Comparison of ENCODE assay signal across 13 cellular contexts in the genomic region with DNA sequence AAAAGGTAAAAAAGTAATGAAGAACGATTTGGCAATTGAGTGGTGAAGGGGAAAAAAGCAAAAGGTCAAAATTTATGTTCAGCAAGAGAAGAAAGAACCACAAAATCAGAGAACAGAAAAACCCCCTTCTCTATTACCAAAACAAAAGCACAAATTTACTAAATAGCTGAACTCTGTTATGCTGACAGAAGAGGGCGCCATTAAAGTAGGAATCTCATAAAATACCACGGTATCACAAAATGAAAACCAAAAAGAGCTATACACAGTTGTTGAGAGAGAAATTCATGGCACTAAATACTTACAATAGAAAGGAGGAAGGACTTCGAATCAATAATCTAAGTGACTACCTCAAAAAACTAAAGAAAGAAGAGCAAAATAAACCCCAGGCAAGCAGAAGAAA.
DNase-seq lines count a peak whose midpoint lies in the region; ATAC-seq, FAIRE-seq and TF ChIP-seq lines count a peak whose summit lies in the region.
"Had no signal": no experiment of that assay in that cellular context is flagged by ENCODE, and none has a peak within 500 bp of the region (broad histone marks: within the 10 kb centered on the region; RNA-seq: fewer than 3 reads in every experiment).

No MANE protein-coding gene starts in this region.

- no peak for FAIRE-seq in urothelium cell line (lab: Jason Lieb, UNC)
- FAIRE-seq: islet of Langerhans had no signal

- no peak overlapping the region for H3K4me3 ChIP-seq in H7 (ENCODE audit: insufficient read depth, low read depth, low read length)
- H3K4me3 ChIP-seq: prostate gland had no signal

- ATAC-seq in left cardiac atrium, result no peak
- ATAC-seq in GM21737 (IDR thresholded peaks at IDR 0.05; ENCODE audit: unreplicated experiment), result no peak
- ATAC-seq: activated CD4-positive, alpha-beta T cell treated with anti-CD3 and anti-CD28 coated beads for 36 hours; activated naive CD4-positive, alpha-beta T cell treated with anti-CD3 and anti-CD28 coated beads, Interleukin-2, amount 50 U/mL, for 72 hours had no signal

- intact Hi-C loops in left cardiac atrium (cut with DNase I), result no loop called here

- no peak overlapping the region for H3K27ac ChIP-seq in C4-2B
- H3K27ac ChIP-seq: prostate gland had no signal

- peak; percentile 43 for TF ChIP-seq CTCF in C4-2B (conservative IDR thresholded peaks at IDR 0.05)

- H3K27me3 ChIP-seq in H7 (ENCODE audit: control insufficient read depth, insufficient read depth, low read length), result no peaks in the 10 kb centered on the region

- DNase-seq in H7 (peak; percentile 47), RKO (ENCODE audit: low spot score) (peak; percentile 10), foreskin melanocyte (peak; percentile 11), left cardiac atrium (no peak), SHP77 (lab: John Stamatoyannopoulos, UW) (no peak), urothelium cell line (ENCODE audit: low spot score) (no peak)
- DNase-seq: activated CD4-positive, alpha-beta T cell treated with anti-CD3 and anti-CD28 coated beads for 36 hours; Caco-2 had no signal

- H3K36me3 ChIP-seq in H7 (replicated peaks; ENCODE audit: control insufficient read depth, insufficient read depth, low read length), result no peaks in the 10 kb centered on the region
- H3K36me3 ChIP-seq: prostate gland had no signal

Comparison
In these comparisons a context has a peak if more than half of its experiments do, and no peak if none do; other contexts are left out.
1. DNase-seq: peak in H7 (single experiment), RKO (single experiment) and foreskin melanocyte (single experiment); none in left cardiac atrium (single experiment), SHP77 (0 of 2) and urothelium cell line (single experiment).